ENCODE assay signal across 10 cellular contexts in the genomic region with DNA sequence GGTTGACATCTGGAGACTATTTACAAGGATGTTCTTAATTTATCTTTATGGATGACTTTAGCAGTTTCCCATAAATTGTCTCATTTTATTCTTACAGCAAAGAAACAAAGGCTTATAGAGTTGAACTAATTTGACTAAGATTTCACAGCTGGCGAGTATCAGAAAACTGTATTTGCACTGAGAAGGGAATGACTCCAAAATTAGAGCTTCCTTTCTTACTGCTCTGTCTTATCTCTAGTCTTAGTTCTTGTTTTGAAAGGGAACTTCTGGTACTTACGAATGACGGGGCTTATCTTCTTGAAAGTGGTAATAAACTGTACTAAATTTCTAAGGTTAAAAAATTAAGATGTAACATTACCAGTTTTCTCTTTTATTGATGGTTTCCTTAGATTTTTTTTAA. TPM values are rescaled to one million over a fixed set of nuclear protein-coding genes. Genes with fewer than 3 reads are reported as not detected.
A peak's percentile ranks its signal among the peaks of the same experiment; 100 is the strongest.
DNase-seq lines count a peak whose midpoint lies in the region; ATAC-seq and TF ChIP-seq lines count a peak whose summit lies in the region.
"Had no signal": no experiment of that assay in that cellular context is flagged by ENCODE, and none has a peak within 500 bp of the region (broad histone marks: within the 10 kb centered on the region; RNA-seq: fewer than 3 reads in every experiment).

No MANE protein-coding gene starts in this region.

- no peak overlapping the region for H3K4me3 ChIP-seq in PC-9
- H3K4me3 ChIP-seq: thoracic aorta had no signal

- H3K9me3 ChIP-seq in PC-9 (ENCODE audit: insufficient read depth, low read depth): no peaks in the 10 kb centered on the region
- H3K9me3 ChIP-seq: thoracic aorta had no signal

- H3F3A ChIP-seq in PC-9 (ENCODE audit: insufficient read depth, low read depth): no peaks in the 10 kb centered on the region

- no peak overlapping the region for H3K27ac ChIP-seq in PC-9

- H3K9me2 ChIP-seq in PC-9 (ENCODE audit: insufficient read depth): no peaks in the 10 kb centered on the region

- no peaks in the 10 kb centered on the region for H3K36me3 ChIP-seq in PC-9 (ENCODE audit: low read depth)
- H3K36me3 ChIP-seq: thoracic aorta had no signal

- CTCF ChIA-PET in PC-9 (lab: Charles Lee): no interaction called here

- intact Hi-C loops in Right ventricle myocardium superior (cut with DNase I): no loop called here
- intact Hi-C loops in PC-9 (cut with micrococcal nuclease; ENCODE audit: unreplicated experiment): no loop called here

- H3K27me3 ChIP-seq in PC-9 (ENCODE audit: insufficient read depth, low read depth): no peaks in the 10 kb centered on the region

- H2AFZ ChIP-seq in PC-9: no peak overlapping the region

- no TSS peak for BruUV-seq in PC-9 (replicated peaks; lab: Mats Ljungman, UMichigan)

- no peak for TF ChIP-seq CTCF in PC-9 (conservative IDR thresholded peaks at IDR 0.05)

- no peak overlapping the region for H3K4me2 ChIP-seq in PC-9

- ATAC-seq in GM21423 (IDR thresholded peaks at IDR 0.05; ENCODE audit: unreplicated experiment) (peak; percentile 73), HG03469 (IDR thresholded peaks at IDR 0.05; ENCODE audit: unreplicated experiment) (peak; percentile 81), Right ventricle myocardium superior (ENCODE audit: poor library complexity) (peak; percentile 38)
- ATAC-seq: PC-3 had no signal

- DNase-seq in GM04504 (ENCODE audit: low read depth) (peak; percentile 35), Right ventricle myocardium superior (no peak), NCI-H2196 (lab: John Stamatoyannopoulos, UW; ENCODE audit: unreplicated experiment) (no peak), COLO668 (lab: John Stamatoyannopoulos, UW; ENCODE audit: unreplicated experiment) (no peak), PC-9 (no peak)
- DNase-seq in activated CD8-positive, alpha-beta memory T cell treated with anti-CD3 and anti-CD28 coated beads, Interleukin-2, amount 50 U/mL, for 4 hours: no peak
- DNase-seq: PC-3 had no signal

- H3K4me1 ChIP-seq in PC-9 (replicated peaks; ENCODE audit: insufficient read depth): no peaks in the 10 kb centered on the region

- H3K79me2 ChIP-seq in PC-9 (ENCODE audit: low read depth): no peaks in the 10 kb centered on the region

- POLR2A ChIA-PET in PC-9 (lab: Charles Lee; ENCODE audit: unreplicated experiment): no interaction called here

- no peaks in the 10 kb centered on the region; the same call in 1 of the 2 replicates for H4K20me1 ChIP-seq in PC-9 (ENCODE audit: insufficient read depth)

RNA-seq across cellular contexts. Expression of gene CNST, which starts 13.6 kb away (rescaled TPM):
- total RNA-seq in Right ventricle myocardium superior: 21.0 TPM
- total RNA-seq in PC-9 (2021): 9.1 and 13.1 TPM in 2 replicates

RNA-seq across cellular contexts. Expression of gene TFB2M, which starts 13.8 kb away (rescaled TPM):
- total RNA-seq in Right ventricle myocardium superior (18.6 TPM), PC-9 (2021) (16.2 and 17.8 TPM in 2 replicates)
